ENCODE assay signal across 8 cellular contexts in genomic region chr20:32208499-32209154, GRCh38. TPM values are rescaled to one million over a fixed set of nuclear protein-coding genes. Genes with fewer than 3 reads are reported as not detected.
A peak's percentile ranks its signal among the peaks of the same experiment; 100 is the strongest.
DNase-seq lines count a peak whose midpoint lies in the region; ATAC-seq and TF ChIP-seq lines count a peak whose summit lies in the region.

No MANE protein-coding gene starts in this region.

- no peaks in the 10 kb centered on the region for H3K27me3 ChIP-seq in MM.1S (replicated peaks; ENCODE audit: insufficient read depth, low read length)

- H4K20me1 ChIP-seq in MM.1S (ENCODE audit: insufficient read depth, low read length): 0 out of 2 replicates have a peak, but pooled peaks cover 8% of the 10 kb centered on the region

- peak overlapping the region; percentile 99 for H2AFZ ChIP-seq in MM.1S (ENCODE audit: low read length)

- peaks cover 10% of the 10 kb centered on the region; the same call in 1 of the 2 replicates for H3F3A ChIP-seq in MM.1S (ENCODE audit: insufficient read depth, low read length)

- H3K27me3 Mint-ChIP-seq in CD14-positive monocyte (ENCODE audit: low read depth in 3 of 3): peaks cover 0 to 4% (median 1%) of the 10 kb centered on the region in 3 donors
- H3K27me3 Mint-ChIP-seq in dendritic cell treated with granulocyte-macrophage colony-stimulating factor and Interleukin-4, amounts not matched to agents 40 ng/mL and 50 ng/mL, for 4 days: no peaks in the 10 kb centered on the region
- H3K27me3 Mint-ChIP-seq in nephron progenitor cell (ENCODE audit: low read depth, poor library complexity): peaks cover 2% of the 10 kb centered on the region

- peak overlapping the region; percentile 97 for H3K9ac ChIP-seq in MM.1S (ENCODE audit: low read length)

- peak overlapping the region; percentile 72 for H3K4me2 ChIP-seq in MM.1S (ENCODE audit: low read depth, low read length)

- H3K4me1 ChIP-seq in MM.1S (ENCODE audit: low read length): peaks cover 22% of the 10 kb centered on the region

- H3K27ac Mint-ChIP-seq in CD14-positive monocyte (peak overlapping the region; percentile 78 to 91 (median 82)), nephron progenitor cell (peak overlapping the region; percentile 25)
- H3K27ac Mint-ChIP-seq in dendritic cell treated with granulocyte-macrophage colony-stimulating factor and Interleukin-4, amounts not matched to agents 40 ng/mL and 50 ng/mL, for 4 days: peak overlapping the region; percentile 85

- H3K4me3 Mint-ChIP-seq in CD14-positive monocyte (peak overlapping the region; percentile 87 to 89), nephron progenitor cell (peak overlapping the region; percentile 89)
- H3K4me3 Mint-ChIP-seq in dendritic cell treated with granulocyte-macrophage colony-stimulating factor and Interleukin-4, amounts not matched to agents 40 ng/mL and 50 ng/mL, for 4 days: peak overlapping the region; percentile 89

- H3K79me2 ChIP-seq in MM.1S (ENCODE audit: low read length): peaks cover 63% of the 10 kb centered on the region

- H3K36me3 ChIP-seq in MM.1S (replicated peaks; ENCODE audit: insufficient read depth, low read length): no peaks in the 10 kb centered on the region; the same call in 1 of the 2 replicates

- H3K4me1 Mint-ChIP-seq in CD14-positive monocyte: peaks cover 59% of the 10 kb centered on the region
- peaks cover 59% of the 10 kb centered on the region for H3K4me1 Mint-ChIP-seq in dendritic cell treated with granulocyte-macrophage colony-stimulating factor and Interleukin-4, amounts not matched to agents 40 ng/mL and 50 ng/mL, for 4 days (ENCODE audit: low read depth)
- H3K4me1 Mint-ChIP-seq in nephron progenitor cell: peaks cover 65% of the 10 kb centered on the region

- H3K9me3 Mint-ChIP-seq in CD14-positive monocyte: no peaks in the 10 kb centered on the region
- no peaks in the 10 kb centered on the region for H3K9me3 Mint-ChIP-seq in dendritic cell treated with granulocyte-macrophage colony-stimulating factor and Interleukin-4, amounts not matched to agents 40 ng/mL and 50 ng/mL, for 4 days
- no peaks in the 10 kb centered on the region for H3K9me3 Mint-ChIP-seq in nephron progenitor cell

- ATAC-seq in GM19467 (IDR thresholded peaks at IDR 0.05; ENCODE audit: unreplicated experiment): no peak

- H3K9me2 ChIP-seq in MM.1S (replicated peaks; ENCODE audit: insufficient read depth, low read length): no peaks in the 10 kb centered on the region

- no peaks in the 10 kb centered on the region for H3K9me3 ChIP-seq in MM.1S (replicated peaks; ENCODE audit: insufficient read depth, low read length)

- intact Hi-C loops in CD14-positive monocyte (cut with micrococcal nuclease): loop anchor here (5.0 to 10.0 kb wide), 2 partner anchors 96 to 276 kb away; no protein-coding TSS in a partner anchor
- intact Hi-C loops in dendritic cell treated with granulocyte-macrophage colony-stimulating factor and Interleukin-4, amounts not matched to agents 40 ng/mL and 50 ng/mL, for 4 days (cut with micrococcal nuclease): no loop called here

- peak overlapping the region; percentile 100 for H3K4me3 ChIP-seq in MM.1S (ENCODE audit: low read length)

- DNase-seq in CD14-positive monocyte (ENCODE audit: low spot score) (no peak), MM.1S (no peak), nephron progenitor cell (no peak), NOMO-1 treated with DMSO at 0.1 percent for 48 hours (lab: John Stamatoyannopoulos, UW; ENCODE audit: unreplicated experiment) (no peak), SHP77 (lab: John Stamatoyannopoulos, UW) (no peak), HCEC 1CT (no peak)

- H3K36me3 Mint-ChIP-seq in CD14-positive monocyte: peaks cover 28 to 47% of the 10 kb centered on the region in 2 donors
- H3K36me3 Mint-ChIP-seq in dendritic cell treated with granulocyte-macrophage colony-stimulating factor and Interleukin-4, amounts not matched to agents 40 ng/mL and 50 ng/mL, for 4 days (ENCODE audit: low read depth): peaks cover 57% of the 10 kb centered on the region
- peaks cover 9% of the 10 kb centered on the region for H3K36me3 Mint-ChIP-seq in nephron progenitor cell (ENCODE audit: low read depth)

- H3K27ac ChIP-seq in MM.1S (ENCODE audit: low read length): no peak overlapping the region

- no peak for TF ChIP-seq CTCF in CD14-positive monocyte (IDR thresholded peaks at IDR 0.05)
- TF ChIP-seq CTCF in MM.1S (IDR thresholded peaks at IDR 0.05; ENCODE audit: low read length): no peak
- no peak for TF ChIP-seq CTCF in nephron progenitor cell (IDR thresholded peaks at IDR 0.05)

RNA-seq across cellular contexts. Expression of gene POFUT1, which starts 0.9 kb away (rescaled TPM):
- polyA plus RNA-seq in CD14-positive monocyte: 10 to 100 TPM; 11.8 to 22.8 TPM

RNA-seq across cellular contexts. Expression of gene PLAGL2, which starts 1.1 kb away (rescaled TPM):
- polyA plus RNA-seq in CD14-positive monocyte: 10 to 100 TPM in 1 of 2 donors, 1 to 10 TPM in 1; 6.2 to 14.7 TPM

Comparison
In these comparisons a context has a peak if more than half of its experiments do, and no peak if none do; other contexts are left out.
1. H3K27ac Mint-ChIP-seq: peak in every context shown above with its lines; median percentile 85 in dendritic cell treated with granulocyte-macrophage colony-stimulating factor and Interleukin-4, amounts not matched to agents 40 ng/mL and 50 ng/mL, for 4 days; 82 in CD14-positive monocyte; 25 in nephron progenitor cell.